Comparison of ENCODE assay signal across 8 cellular contexts in the genomic region with DNA sequence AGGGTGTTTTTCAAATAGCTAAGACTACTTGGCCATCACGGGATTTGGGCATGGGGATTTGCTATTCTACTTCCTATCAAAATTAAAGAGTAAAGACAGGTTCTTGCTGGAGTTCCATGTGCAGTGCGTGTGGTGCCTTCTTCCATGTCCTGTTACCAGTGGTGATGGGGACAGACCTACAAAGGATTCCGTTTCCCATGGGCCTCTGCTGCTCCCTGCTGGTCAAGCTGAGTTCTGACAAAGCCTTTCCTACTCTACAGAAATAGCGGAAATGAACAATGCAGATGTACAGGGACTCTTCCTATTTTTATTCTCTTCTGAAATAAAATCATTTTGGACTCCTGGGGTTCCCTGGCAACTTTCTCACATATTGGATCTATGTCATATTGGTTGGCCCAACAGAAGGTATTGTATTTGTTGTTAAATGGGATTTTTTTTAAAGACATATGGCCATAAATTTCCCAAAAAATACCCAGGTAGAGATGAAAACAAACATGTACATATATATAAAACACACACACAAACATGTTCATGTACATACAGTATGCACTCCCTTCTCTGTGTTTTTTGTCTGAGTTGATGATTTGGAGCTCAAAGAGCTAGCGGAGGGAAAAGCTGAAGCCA.
A peak's percentile ranks its signal among the peaks of the same experiment; 100 is the strongest.
DNase-seq lines count a peak whose midpoint lies in the region; ATAC-seq and TF ChIP-seq lines count a peak whose summit lies in the region.

No MANE protein-coding gene starts in this region.

- 30 to 34% (median 31%) methylated on average over 5 of the region's 5 CpGs for WGBS in adrenal gland, 4 donors
- 28 to 35% methylated on average over 5 of the region's 5 CpGs for WGBS in sigmoid colon, 2 donors

- H3K27me3 ChIP-seq in adrenal gland (no peaks in the 10 kb centered on the region), sigmoid colon (no peaks in the 10 kb centered on the region)

- no peak overlapping the region for H3K4me3 ChIP-seq in adrenal gland
- no peak overlapping the region for H3K4me3 ChIP-seq in sigmoid colon

- intact Hi-C loops in adrenal gland (cut with DNase I) (loop anchor here in 1 of 2 donors (10.0 kb wide), 2 partner anchors 192 to 398 kb away; no protein-coding TSS in a partner anchor), left cardiac atrium (cut with DNase I) (loop anchor here in 1 of 2 donors (5.0 to 10.0 kb wide), 4 partner anchors 168 to 988 kb away; no protein-coding TSS in a partner anchor), sigmoid colon (cut with DNase I) (loop anchor here (5.0 kb wide), 1 partner anchor 189 kb away; no protein-coding TSS in a partner anchor)

- H3K36me3 ChIP-seq in adrenal gland (replicated peaks in 1 of 2) (peaks cover 0 to 8% of the 10 kb centered on the region in 2 donors), sigmoid colon (peaks cover 0 to 37% (median 6%) of the 10 kb centered on the region in 4 donors)

- no peak for TF ChIP-seq EP300 in sigmoid colon (IDR thresholded peaks at IDR 0.05)

- H3K9me3 ChIP-seq in adrenal gland (replicated peaks in 1 of 3) (no peaks in the 10 kb centered on the region), sigmoid colon (no peaks in the 10 kb centered on the region)

- ATAC-seq in HG02763 (IDR thresholded peaks at IDR 0.05; ENCODE audit: unreplicated experiment) (peak; percentile 80), left cardiac atrium (peak; percentile 78 to 83)

- TF ChIP-seq POLR2A in adrenal gland (IDR thresholded peaks at IDR 0.05): no peak
- no peak for TF ChIP-seq POLR2A in sigmoid colon (IDR thresholded peaks at IDR 0.05)

- TF ChIP-seq CTCF in adrenal gland (IDR thresholded peaks at IDR 0.05) (peak; percentile 72 to 90 (median 83)), sigmoid colon (IDR thresholded peaks at IDR 0.05) (peak; percentile 19 to 77 (median 59))

- DNase-seq in NCI-H1436 (lab: John Stamatoyannopoulos, UW) (peak; percentile 48), NCI-H1436 treated with DMSO at 0.1 percent for 48 hours (lab: John Stamatoyannopoulos, UW) (no peak), NCI-H128 (lab: John Stamatoyannopoulos, UW; ENCODE audit: unreplicated experiment) (peak; percentile 11), T follicular helper cell (ENCODE audit: low read depth) (peak; percentile 37), adrenal gland (peak; percentile 75 to 89 (median 81)), left cardiac atrium (peak; percentile 52), sigmoid colon (peak; percentile 81)

- H3K4me1 ChIP-seq in adrenal gland (replicated peaks in 1 of 2) (no peaks in the 10 kb centered on the region), sigmoid colon (no peaks in the 10 kb centered on the region)

- H3K27ac ChIP-seq in adrenal gland (no peak overlapping the region), sigmoid colon (no peak overlapping the region)
